ENCODE assay signal across 8 cellular contexts in genomic region chr9:6566409-6567139, GRCh38.
A peak's percentile ranks its signal among the peaks of the same experiment; 100 is the strongest.
DNase-seq lines count a peak whose midpoint lies in the region; ATAC-seq and TF ChIP-seq lines count a peak whose summit lies in the region.

No MANE protein-coding gene starts in this region.

- H3K4me3 Mint-ChIP-seq in activated CD4-positive, alpha-beta T cell treated with anti-CD3 and anti-CD28 coated beads for 36 hours, result peak overlapping the region; percentile 44

- peaks cover 21% of the 10 kb centered on the region for H3K4me1 Mint-ChIP-seq in activated CD4-positive, alpha-beta T cell treated with anti-CD3 and anti-CD28 coated beads for 36 hours

- H3K4me3 ChIP-seq in Panc1 (ENCODE audit: low read depth in 2 of 2, low read length in 2 of 2) (no peak overlapping the region), choroid plexus epithelial cell (ENCODE audit: low read depth, low read length) (peak overlapping the region; percentile 9)

- intact Hi-C loops in activated CD4-positive, alpha-beta T cell treated with anti-CD3 and anti-CD28 coated beads for 36 hours (cut with DNase I, micrococcal nuclease), result loop anchor here (1.0 to 2.0 kb wide), 4 partner anchors 32 to 154 kb away; partner anchors contain the start of gene UHRF2 (in 2 of the 2)
- intact Hi-C loops in Panc1 (cut with micrococcal nuclease; ENCODE audit: unreplicated experiment), result loop anchor here (2.0 kb wide), 1 partner anchor 212 kb away; no protein-coding TSS in a partner anchor

- TF ChIP-seq CTCF in Panc1 (IDR thresholded peaks at IDR 0.05) (no peak), choroid plexus epithelial cell (conservative IDR thresholded peaks at IDR 0.05; ENCODE audit: low read depth, low read length) (peak; percentile 24)

- in situ Hi-C loops in Panc1 (cut with HindIII; ENCODE audit: low pct_unique_long_range_greater_than_20kb, low sequenced_read_pairs), result no loop called here

- no peaks in the 10 kb centered on the region for H3K9me3 ChIP-seq in Panc1 (ENCODE audit: control insufficient read depth, insufficient read depth, low read depth, low read length)

- peaks cover 5% of the 10 kb centered on the region for H3K27me3 Mint-ChIP-seq in activated CD4-positive, alpha-beta T cell treated with anti-CD3 and anti-CD28 coated beads for 36 hours

- H3K36me3 ChIP-seq in Panc1 (ENCODE audit: control insufficient read depth, insufficient read depth, low read length), result no peaks in the 10 kb centered on the region

- peak overlapping the region; percentile 87 for H3K27ac Mint-ChIP-seq in activated CD4-positive, alpha-beta T cell treated with anti-CD3 and anti-CD28 coated beads for 36 hours

- ATAC-seq in activated CD4-positive, alpha-beta T cell treated with anti-CD3 and anti-CD28 coated beads for 36 hours, result peak; percentile 84
- peak; percentile 96 for ATAC-seq in Panc1
- ATAC-seq in GM21390 (IDR thresholded peaks at IDR 0.05; ENCODE audit: unreplicated experiment), result no peak
- ATAC-seq in HG03432 (IDR thresholded peaks at IDR 0.05; ENCODE audit: unreplicated experiment), result no peak

- peak overlapping the region; percentile 68 for H3K27ac ChIP-seq in Panc1 (ENCODE audit: low read length)

- CTCF ChIA-PET in activated CD4-positive, alpha-beta T cell treated with anti-CD3 and anti-CD28 coated beads for 36 hours (lab: Charles Lee), result interaction anchor here (0.6 to 2.6 kb wide), 10 partner anchors 18 to 316 kb away, joined by 3 to 24 read pairs (median 5); partner anchors contain the start of gene UHRF2
- CTCF ChIA-PET in Panc1 (lab: Charles Lee), result no interaction called here

- POLR2A ChIA-PET in activated CD4-positive, alpha-beta T cell treated with anti-CD3 and anti-CD28 coated beads for 36 hours (lab: Charles Lee), result interaction anchor here (0.6 to 1.1 kb wide), 3 partner anchors 112 to 193 kb away, joined by 3 to 7 read pairs (median 3); no protein-coding TSS in a partner anchor
- POLR2A ChIA-PET in Panc1 (lab: Charles Lee), result no interaction called here

- BruUV-seq in Panc1 (replicated peaks; lab: Mats Ljungman, UMichigan), result no TSS peak

- H3K9me3 Mint-ChIP-seq in activated CD4-positive, alpha-beta T cell treated with anti-CD3 and anti-CD28 coated beads for 36 hours (ENCODE audit: low read depth), result no peaks in the 10 kb centered on the region

- H3K4me1 ChIP-seq in Panc1 (ENCODE audit: control insufficient read depth, insufficient read depth, low read length), result peaks cover 11% of the 10 kb centered on the region

- no peaks in the 10 kb centered on the region for H3K36me3 Mint-ChIP-seq in activated CD4-positive, alpha-beta T cell treated with anti-CD3 and anti-CD28 coated beads for 36 hours (ENCODE audit: low read depth)

- peak; percentile 74 for DNase-seq in activated CD4-positive, alpha-beta T cell treated with anti-CD3 and anti-CD28 coated beads for 36 hours
- DNase-seq in activated CD4-positive, alpha-beta T cell treated with anti-CD3 and anti-CD28 coated beads for 1 hour, result no peak
- DNase-seq in Panc1 (ENCODE audit: low read depth, low spot score), result peak; percentile 59
- peak; percentile 95 for DNase-seq in choroid plexus epithelial cell (ENCODE audit: low read depth)
- peak; percentile 43 to 52 (median 45) for DNase-seq in stimulated activated CD4-positive, alpha-beta T cell treated with anti-CD3 and anti-CD28 coated beads, Interleukin-12 subunit alpha, Interleukin-12 subunit beta, amount 100 ng/mL, for 48 hours (ENCODE audit: low read depth in 2 of 3, low spot score in 1 of 3)
- DNase-seq in NCI-H345 (lab: John Stamatoyannopoulos, UW), result no peak

- no peaks in the 10 kb centered on the region for H3K27me3 ChIP-seq in Panc1 (ENCODE audit: control insufficient read depth, insufficient read depth, low read length)

Comparison
In these comparisons a context has a peak if more than half of its experiments do, and no peak if none do; other contexts are left out.
1. DNase-seq: peak in activated CD4-positive, alpha-beta T cell treated with anti-CD3 and anti-CD28 coated beads for 36 hours (single experiment), Panc1 (single experiment), choroid plexus epithelial cell (single experiment) and stimulated activated CD4-positive, alpha-beta T cell treated with anti-CD3 and anti-CD28 coated beads, Interleukin-12 subunit alpha, Interleukin-12 subunit beta, amount 100 ng/mL, for 48 hours (3 of 3); none in activated CD4-positive, alpha-beta T cell treated with anti-CD3 and anti-CD28 coated beads for 1 hour (single experiment) and NCI-H345 (single experiment).
2. ATAC-seq: peak in activated CD4-positive, alpha-beta T cell treated with anti-CD3 and anti-CD28 coated beads for 36 hours (single experiment) and Panc1 (single experiment); none in GM21390 (single experiment) and HG03432 (single experiment).